In the genomic region with DNA sequence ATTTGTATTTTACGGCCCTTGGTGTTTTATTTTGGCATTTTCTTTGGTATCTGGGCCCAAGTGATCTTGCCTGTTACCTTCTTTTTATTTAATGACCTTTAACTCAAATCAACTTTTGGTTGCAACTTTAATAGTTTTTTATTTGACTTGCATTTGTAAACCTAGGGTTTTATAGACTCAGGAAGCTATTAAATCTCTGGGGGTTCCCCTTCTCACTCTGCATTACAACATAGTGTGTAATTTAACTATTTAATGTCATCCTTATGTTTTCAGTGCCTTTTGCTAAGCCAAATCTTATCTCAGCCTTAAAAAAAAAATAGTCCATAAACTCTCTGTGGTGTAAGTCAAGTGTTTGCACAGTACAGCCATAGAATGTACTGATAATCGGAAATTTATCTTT, we compare ENCODE assay signal across 18 cellular contexts. TPM values are rescaled to one million over a fixed set of nuclear protein-coding genes. Genes with fewer than 3 reads are reported as not detected.
DNase-seq lines count a peak whose midpoint lies in the region; ATAC-seq, FAIRE-seq and TF ChIP-seq lines count a peak whose summit lies in the region.
"Had no signal": no experiment of that assay in that cellular context is flagged by ENCODE, and none has a peak within 500 bp of the region (broad histone marks: within the 10 kb centered on the region; RNA-seq: fewer than 3 reads in every experiment).

No MANE protein-coding gene starts in this region.

- H3K79me1 ChIP-seq in trophoblast cell (ENCODE audit: low read length) = peaks cover 31% of the 10 kb centered on the region

- no peaks in the 10 kb centered on the region for H3K9me3 ChIP-seq in HEK293 (ENCODE audit: control insufficient read depth, insufficient read depth, low read depth, low read length)
- H3K9me3 ChIP-seq in trophoblast cell (ENCODE audit: insufficient read depth, low read depth, low read length) = no peaks in the 10 kb centered on the region
- H3K9me3 ChIP-seq: gastrocnemius medialis had no signal

- POLR2A ChIA-PET in HEK293 (lab: Yijun Ruan, JAX) = no interaction called here

- no peak overlapping the region for H3K4me3 ChIP-seq in HEK293 (ENCODE audit: low read depth, low read length)
- H3K4me3 ChIP-seq in WI38 (ENCODE audit: low read depth, low read length) = peak overlapping the region; percentile 74
- H3K4me3 ChIP-seq in trophoblast cell (ENCODE audit: low read depth, low read length) = no peak overlapping the region
- H3K4me3 ChIP-seq: gastrocnemius medialis had no signal

- no peak overlapping the region for H2BK12ac ChIP-seq in trophoblast cell (ENCODE audit: low read length)

- H3K36me3 ChIP-seq in HEK293 (ENCODE audit: control insufficient read depth in 2 of 2, insufficient read depth in 1 of 2, low read length in 2 of 2) = no peaks in the 10 kb centered on the region
- no peaks in the 10 kb centered on the region for H3K36me3 ChIP-seq in trophoblast cell (ENCODE audit: control insufficient read depth in 1 of 2, insufficient read depth in 2 of 2, low read length in 2 of 2)
- H3K36me3 ChIP-seq: gastrocnemius medialis had no signal

- no peak overlapping the region for H3K23ac ChIP-seq in trophoblast cell (ENCODE audit: low read length)

- H2BK120ac ChIP-seq in trophoblast cell (ENCODE audit: insufficient read depth, low read length, poor library complexity) = no peak overlapping the region

- H4K12ac ChIP-seq in trophoblast cell (ENCODE audit: low read depth, low read length) = no peak overlapping the region

- no peak overlapping the region for H4K91ac ChIP-seq in trophoblast cell (ENCODE audit: low read depth, low read length)

- H2AK5ac ChIP-seq in trophoblast cell (ENCODE audit: low read length) = no peak overlapping the region

- H3K18ac ChIP-seq in trophoblast cell (ENCODE audit: low read length) = no peak overlapping the region

- no peaks in the 10 kb centered on the region; the same call in 1 of the 2 replicates for H3K4me1 ChIP-seq in HEK293 (ENCODE audit: control insufficient read depth, insufficient read depth, low read length)
- H3K4me1 ChIP-seq in foreskin keratinocyte = peaks cover 44% of the 10 kb centered on the region
- H3K4me1 ChIP-seq in trophoblast cell (ENCODE audit: control insufficient read depth in 1 of 2, insufficient read depth in 2 of 2, low read length in 2 of 2) = peaks cover 8 to 12% of the 10 kb centered on the region in 2 experiments

- FAIRE-seq in urothelium cell line (lab: Jason Lieb, UNC) = no peak
- FAIRE-seq: GM19239, islet of Langerhans had no signal

- no peak overlapping the region for H3K27ac ChIP-seq in HEK293 (ENCODE audit: extremely low read depth, low read depth, low read length)
- peak overlapping the region; percentile 59 for H3K27ac ChIP-seq in foreskin keratinocyte
- peak overlapping the region; percentile 61 for H3K27ac ChIP-seq in trophoblast cell (ENCODE audit: low read depth, low read length)
- H3K27ac ChIP-seq: gastrocnemius medialis had no signal

- DNase-seq in foreskin keratinocyte = no peak
- DNase-seq in trophoblast cell = no peak
- DNase-seq in urothelium cell line (ENCODE audit: low spot score) = no peak
- DNase-seq in NCI-H526 (lab: John Stamatoyannopoulos, UW) = no peak
- no peak for DNase-seq in midbrain (lab: John Stamatoyannopoulos, UW)
- DNase-seq: activated CD4-positive, alpha-beta T cell treated with anti-CD3 and anti-CD28 coated beads, Interleukin-2, amount 50 U/mL, for 4 hours; amygdala; CD8-positive, alpha-beta memory T cell; gastrocnemius medialis; KBM-7; NCI-H187; stimulated activated CD4-positive, alpha-beta T cell treated with anti-CD3 and anti-CD28 coated beads, Interleukin-1b, Interleukin-23, amount 100 ng/mL, for 48 hours; T-helper 9 cell had no signal

- H2BK5ac ChIP-seq in trophoblast cell (ENCODE audit: low read depth, low read length, poor library complexity) = no peak overlapping the region

- no peaks in the 10 kb centered on the region for H3K27me3 ChIP-seq in foreskin keratinocyte
- no peaks in the 10 kb centered on the region for H3K27me3 ChIP-seq in trophoblast cell (ENCODE audit: insufficient read depth, low read length)

- peaks cover 18% of the 10 kb centered on the region for H3K79me2 ChIP-seq in trophoblast cell (ENCODE audit: control insufficient read depth, insufficient read depth, low read length, poor library complexity)

- H3K14ac ChIP-seq in trophoblast cell (ENCODE audit: low read length) = no peak overlapping the region

- H3K4me2 ChIP-seq in trophoblast cell (ENCODE audit: low read length) = peak overlapping the region; percentile 63

- TF ChIP-seq CTCF in HEK293 (tag by site-specific recombination; IDR thresholded peaks at IDR 0.05) (no peak), WI38 (IDR thresholded peaks at IDR 0.05; ENCODE audit: low read depth, low read length) (no peak), foreskin keratinocyte (conservative IDR thresholded peaks at IDR 0.05) (no peak)

- ATAC-seq in foreskin keratinocyte (no peak), GM21515 (IDR thresholded peaks at IDR 0.05; ENCODE audit: unreplicated experiment) (no peak)
- ATAC-seq: gastrocnemius medialis had no signal

- CTCF ChIA-PET in HEK293 (lab: Yijun Ruan, JAX) = interaction anchor here (1.1 kb wide), 1 partner anchor 200 kb away, joined by 5 read pairs; no protein-coding TSS in a partner anchor

- no CpG with 5 or more reads among the region's 2 CpGs for WGBS in trophoblast cell (ENCODE audit: extremely low coverage, insufficient coverage, insufficient read length)

- H3K9ac ChIP-seq in trophoblast cell (ENCODE audit: low read length) = no peak overlapping the region

- no peak overlapping the region for H4K8ac ChIP-seq in trophoblast cell (ENCODE audit: low read depth, low read length)

- H2AFZ ChIP-seq in trophoblast cell (ENCODE audit: insufficient read depth, low read length, poor library complexity) = no peak overlapping the region

- H3K4ac ChIP-seq in trophoblast cell (ENCODE audit: low read depth, low read length) = no peak overlapping the region

TF ChIP-seq in HEK293, 187 proteins besides CTCF, POLR2A, EP300 and RAD21 (continues in another document):
- TF ChIP-seq ZNF157 (tag by site-specific recombination; IDR thresholded peaks at IDR 0.05) (no peak), ZXDB (tag by site-specific recombination; IDR thresholded peaks at IDR 0.05) (peak; percentile 62), ZFP41 (tag by site-specific recombination; IDR thresholded peaks at IDR 0.05; ENCODE audit: borderline replicate concordance) (no peak), ZNF660 (tag by site-specific recombination; IDR thresholded peaks at IDR 0.05) (no peak), ZNF2 (tag by site-specific recombination; IDR thresholded peaks at IDR 0.05) (no peak), SP2 (tag by site-specific recombination; IDR thresholded peaks at IDR 0.05) (no peak), ZNF626 (tag by site-specific recombination; IDR thresholded peaks at IDR 0.05) (no peak), KLF9 (tag by site-specific recombination; IDR thresholded peaks at IDR 0.05; ENCODE audit: low read depth) (no peak)
- TF ChIP-seq, protein P1, sequence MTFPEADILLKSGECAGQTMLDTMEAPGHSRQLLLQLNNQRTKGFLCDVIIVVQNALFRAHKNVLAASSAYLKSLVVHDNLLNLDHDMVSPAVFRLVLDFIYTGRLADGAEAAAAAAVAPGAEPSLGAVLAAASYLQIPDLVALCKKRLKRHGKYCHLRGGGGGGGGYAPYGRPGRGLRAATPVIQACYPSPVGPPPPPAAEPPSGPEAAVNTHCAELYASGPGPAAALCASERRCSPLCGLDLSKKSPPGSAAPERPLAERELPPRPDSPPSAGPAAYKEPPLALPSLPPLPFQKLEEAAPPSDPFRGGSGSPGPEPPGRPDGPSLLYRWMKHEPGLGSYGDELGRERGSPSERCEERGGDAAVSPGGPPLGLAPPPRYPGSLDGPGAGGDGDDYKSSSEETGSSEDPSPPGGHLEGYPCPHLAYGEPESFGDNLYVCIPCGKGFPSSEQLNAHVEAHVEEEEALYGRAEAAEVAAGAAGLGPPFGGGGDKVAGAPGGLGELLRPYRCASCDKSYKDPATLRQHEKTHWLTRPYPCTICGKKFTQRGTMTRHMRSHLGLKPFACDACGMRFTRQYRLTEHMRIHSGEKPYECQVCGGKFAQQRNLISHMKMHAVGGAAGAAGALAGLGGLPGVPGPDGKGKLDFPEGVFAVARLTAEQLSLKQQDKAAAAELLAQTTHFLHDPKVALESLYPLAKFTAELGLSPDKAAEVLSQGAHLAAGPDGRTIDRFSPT (tag by site-specific recombination; IDR thresholded peaks at IDR 0.05) = no peak
- TF ChIP-seq, protein P2, sequence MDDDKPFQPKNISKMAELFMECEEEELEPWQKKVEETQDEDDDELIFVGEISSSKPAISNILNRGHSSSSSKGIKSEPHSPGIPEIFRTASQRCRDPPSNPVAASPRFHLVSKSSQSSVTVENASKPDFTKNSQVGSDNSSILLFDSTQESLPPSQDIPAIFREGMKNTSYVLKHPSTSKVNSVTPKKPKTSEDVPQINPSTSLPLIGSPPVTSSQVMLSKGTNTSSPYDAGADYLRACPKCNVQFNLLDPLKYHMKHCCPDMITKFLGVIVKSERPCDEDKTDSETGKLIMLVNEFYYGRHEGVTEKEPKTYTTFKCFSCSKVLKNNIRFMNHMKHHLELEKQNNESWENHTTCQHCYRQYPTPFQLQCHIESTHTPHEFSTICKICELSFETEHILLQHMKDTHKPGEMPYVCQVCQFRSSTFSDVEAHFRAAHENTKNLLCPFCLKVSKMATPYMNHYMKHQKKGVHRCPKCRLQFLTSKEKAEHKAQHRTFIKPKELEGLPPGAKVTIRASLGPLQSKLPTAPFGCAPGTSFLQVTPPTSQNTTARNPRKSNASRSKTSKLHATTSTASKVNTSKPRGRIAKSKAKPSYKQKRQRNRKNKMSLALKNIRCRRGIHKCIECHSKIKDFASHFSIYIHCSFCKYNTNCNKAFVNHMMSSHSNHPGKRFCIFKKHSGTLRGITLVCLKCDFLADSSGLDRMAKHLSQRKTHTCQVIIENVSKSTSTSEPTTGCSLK (tag by site-specific recombination; IDR thresholded peaks at IDR 0.05) = no peak
- TF ChIP-seq, protein P3, sequence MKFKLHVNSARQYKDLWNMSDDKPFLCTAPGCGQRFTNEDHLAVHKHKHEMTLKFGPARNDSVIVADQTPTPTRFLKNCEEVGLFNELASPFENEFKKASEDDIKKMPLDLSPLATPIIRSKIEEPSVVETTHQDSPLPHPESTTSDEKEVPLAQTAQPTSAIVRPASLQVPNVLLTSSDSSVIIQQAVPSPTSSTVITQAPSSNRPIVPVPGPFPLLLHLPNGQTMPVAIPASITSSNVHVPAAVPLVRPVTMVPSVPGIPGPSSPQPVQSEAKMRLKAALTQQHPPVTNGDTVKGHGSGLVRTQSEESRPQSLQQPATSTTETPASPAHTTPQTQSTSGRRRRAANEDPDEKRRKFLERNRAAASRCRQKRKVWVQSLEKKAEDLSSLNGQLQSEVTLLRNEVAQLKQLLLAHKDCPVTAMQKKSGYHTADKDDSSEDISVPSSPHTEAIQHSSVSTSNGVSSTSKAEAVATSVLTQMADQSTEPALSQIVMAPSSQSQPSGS (tag by site-specific recombination; IDR thresholded peaks at IDR 0.05; ENCODE audit: low read depth) = no peak

RNA-seq across cellular contexts. Expression of a gene that starts 3.4 kb away (rescaled TPM):
- 72.5 and 92.3 TPM in 2 replicates for total RNA-seq in foreskin keratinocyte
- 57.1 and 75.2 TPM in 2 replicates for polyA plus RNA-seq in foreskin keratinocyte
- 19.3 and 21.1 TPM in 2 replicates for polyA plus RNA-seq in trophoblast cell (2013)
- polyA plus RNA-seq: CD8-positive, alpha-beta memory T cell had no signal

RNA-seq across cellular contexts. Expression of a gene that starts 41.0 kb away (rescaled TPM):
- total RNA-seq in foreskin keratinocyte = 32.7 and 37.3 TPM in 2 replicates
- polyA plus RNA-seq in foreskin keratinocyte = 8.4 and 10.4 TPM in 2 replicates
- polyA plus RNA-seq in trophoblast cell (2013) = 14.8 and 17.3 TPM in 2 replicates
